ENCODE assay signal across 26 cellular contexts in the genomic region with DNA sequence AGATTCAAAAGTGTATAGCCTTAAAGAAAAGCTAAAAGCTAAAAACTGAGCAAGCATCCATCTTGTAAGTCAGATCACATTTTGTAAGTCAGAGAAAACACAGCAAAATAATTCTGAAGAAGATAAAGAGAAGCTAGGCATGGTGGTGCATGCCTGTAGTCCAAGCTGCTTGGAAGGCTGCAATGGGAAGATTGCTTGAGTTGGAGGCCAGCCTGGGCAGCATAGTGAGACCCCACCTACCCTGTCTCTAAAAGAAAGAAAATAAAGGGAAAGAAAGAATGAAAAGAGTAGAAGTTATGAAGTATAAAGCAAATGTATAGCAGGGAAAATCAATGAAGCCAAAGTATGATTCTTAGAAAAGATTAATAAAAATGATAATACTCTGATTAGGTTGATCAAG.
"Had no signal": no experiment of that assay in that cellular context is flagged by ENCODE, and none has a peak within 500 bp of the region (broad histone marks: within the 10 kb centered on the region; RNA-seq: fewer than 3 reads in every experiment).

No MANE protein-coding gene starts in this region.

- DNase-seq: colonic mucosa; cortex of kidney; effector CD8-positive, alpha-beta T cell; effector memory CD8-positive, alpha-beta T cell; endodermal cell; erythroblast; esophagus squamous epithelium; foreskin fibroblast; foreskin melanocyte; gastrocnemius medialis; glutamatergic neuron; head of caudate nucleus; heart right ventricle; hippocampal formation; left cardiac atrium; left lung; left ventricle myocardium superior; lower lobe of right lung; mesenchymal stem cell; mucosa of descending colon; naive B cell had no signal

- H3K4me3 ChIP-seq: colonic mucosa, esophagus squamous epithelium, gastrocnemius medialis, heart right ventricle, left lung, lower lobe of right lung, mucosa of descending colon had no signal

- H3K27me3 ChIP-seq: colonic mucosa, esophagus squamous epithelium, gastrocnemius medialis, heart right ventricle, left lung had no signal

- H3K36me3 ChIP-seq: colonic mucosa, esophagus squamous epithelium, gastrocnemius medialis, heart right ventricle, left lung, lower lobe of right lung had no signal

- FAIRE-seq: endometrium, islet of Langerhans, keratinocyte had no signal

- H3K4me1 ChIP-seq: colonic mucosa, left lung, lower lobe of right lung had no signal

- ATAC-seq: effector memory CD8-positive, alpha-beta T cell; esophagus mucosa; gastrocnemius medialis; heart right ventricle; left cardiac atrium; left lung; left ventricle myocardium superior; lower lobe of right lung; mucosa of descending colon had no signal

- H3K9me3 ChIP-seq: colonic mucosa, esophagus squamous epithelium, gastrocnemius medialis, heart right ventricle, left lung, lower lobe of right lung, mucosa of descending colon had no signal

- H3K27ac ChIP-seq: colonic mucosa, epithelial cell of prostate, esophagus squamous epithelium, gastrocnemius medialis, left lung, lower lobe of right lung had no signal
